In the genomic region with DNA sequence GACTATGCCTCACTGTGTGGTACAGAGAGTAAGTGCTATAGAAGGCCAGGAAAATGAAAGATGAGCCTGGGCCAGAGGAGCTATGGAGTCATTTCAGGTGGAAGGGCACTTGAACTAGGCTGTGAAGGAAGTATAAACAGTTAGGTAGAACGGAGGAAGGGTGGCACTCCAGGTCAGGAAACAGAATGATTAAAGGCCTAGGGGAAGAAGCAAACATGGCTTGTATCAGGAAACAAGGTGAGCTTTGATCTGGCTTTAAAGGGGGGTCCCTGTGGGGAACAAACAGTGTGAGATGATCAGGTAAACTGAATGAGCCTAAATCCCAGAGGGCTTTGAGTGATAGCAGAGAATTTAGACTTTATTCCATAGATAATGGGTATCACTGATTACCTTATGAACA, we compare ENCODE assay signal across 1 cellular context.
TF ChIP-seq lines count a peak whose summit lies in the region.

No MANE protein-coding gene starts in this region.

TF ChIP-seq in HepG2, 621 proteins besides CTCF, POLR2A, EP300 and RAD21 (continued from another document and continues in another):
- TF ChIP-seq HNF4A (CRISPR knock-in tag; IDR thresholded peaks at IDR 0.05) (peak; percentile 56; the same call in 1 of the 2 replicates), ZNF121 (CRISPR knock-in tag; IDR thresholded peaks at IDR 0.05) (0 out of 2 replicates have a peak, but pooled peaks have one; percentile 12), IRF2 (CRISPR knock-in tag; IDR thresholded peaks at IDR 0.05) (0 out of 2 replicates have a peak, but pooled peaks have one; percentile 25), ZNF569 (CRISPR knock-in tag; IDR thresholded peaks at IDR 0.05; ENCODE audit: borderline replicate concordance) (no peak), NBN (conservative IDR thresholded peaks at IDR 0.05) (no peak), ZNF30 (CRISPR knock-in tag; IDR thresholded peaks at IDR 0.05) (no peak), ZNF367 (CRISPR knock-in tag; IDR thresholded peaks at IDR 0.05; ENCODE audit: borderline replicate concordance) (no peak), ZNF710 (CRISPR knock-in tag; IDR thresholded peaks at IDR 0.05; ENCODE audit: borderline replicate concordance) (peak; percentile 23; the same call in 1 of the 2 replicates), JDP2 (CRISPR knock-in tag; IDR thresholded peaks at IDR 0.05; ENCODE audit: borderline replicate concordance) (no peak), ZNF784 (CRISPR knock-in tag; IDR thresholded peaks at IDR 0.05; ENCODE audit: borderline replicate concordance) (no peak), EEA1 (CRISPR knock-in tag; IDR thresholded peaks at IDR 0.05; ENCODE audit: borderline replicate concordance) (no peak), TEAD3 (CRISPR knock-in tag; optimal IDR thresholded peaks at IDR 0.05; ENCODE audit: borderline replicate concordance) (no peak), ZNF746 (CRISPR knock-in tag; IDR thresholded peaks at IDR 0.05) (no peak), ARNT2 (CRISPR knock-in tag; IDR thresholded peaks at IDR 0.05; ENCODE audit: low read depth) (no peak), HOXA3 (CRISPR knock-in tag; IDR thresholded peaks at IDR 0.05) (no peak; the same call in 1 of the 2 replicates), SETDB1 (CRISPR knock-in tag; IDR thresholded peaks at IDR 0.05; ENCODE audit: borderline replicate concordance) (no peak), ZNF605 (CRISPR knock-in tag; IDR thresholded peaks at IDR 0.05) (0 out of 2 replicates have a peak, but pooled peaks have one; percentile 42), SP2 (CRISPR knock-in tag; IDR thresholded peaks at IDR 0.05) (no peak), SAP130 (CRISPR knock-in tag; IDR thresholded peaks at IDR 0.05; ENCODE audit: low read depth) (0 out of 2 replicates have a peak, but pooled peaks have one; percentile 31), FOXP1 (IDR thresholded peaks at IDR 0.05) (no peak), FOXP1 (CRISPR knock-in tag; IDR thresholded peaks at IDR 0.05) (peak; percentile 24; the same call in 1 of the 2 replicates), ZNF253 (CRISPR knock-in tag; IDR thresholded peaks at IDR 0.05; ENCODE audit: borderline replicate concordance) (no peak), ZNF775 (CRISPR knock-in tag; IDR thresholded peaks at IDR 0.05; ENCODE audit: borderline replicate concordance) (no peak), SMARCC2 (IDR thresholded peaks at IDR 0.05) (no peak), PHF21A (CRISPR knock-in tag; IDR thresholded peaks at IDR 0.05) (0 out of 2 replicates have a peak, but pooled peaks have one; percentile 29), MAZ (IDR thresholded peaks at IDR 0.05; ENCODE audit: borderline replicate concordance, low read depth, low read length) (no peak), MAZ (CRISPR knock-in tag; IDR thresholded peaks at IDR 0.05; ENCODE audit: low read depth) (no peak), ELF3 (CRISPR knock-in tag; IDR thresholded peaks at IDR 0.05) (peak; percentile 73; the same call in 1 of the 2 replicates), NRL (CRISPR knock-in tag; IDR thresholded peaks at IDR 0.05; ENCODE audit: borderline replicate concordance) (no peak), ZFP82 (CRISPR knock-in tag; IDR thresholded peaks at IDR 0.05; ENCODE audit: borderline replicate concordance) (no peak), MIXL1 (CRISPR knock-in tag; IDR thresholded peaks at IDR 0.05) (peak; percentile 57; the same call in 1 of the 2 replicates), ELF1 (CRISPR knock-in tag; IDR thresholded peaks at IDR 0.05) (no peak), ZNF331 (CRISPR knock-in tag; IDR thresholded peaks at IDR 0.05) (no peak), ZNF225 (CRISPR knock-in tag; IDR thresholded peaks at IDR 0.05) (no peak), MBD4 (IDR thresholded peaks at IDR 0.05; ENCODE audit: borderline replicate concordance, low read length) (no peak), MED1 (CRISPR knock-in tag; IDR thresholded peaks at IDR 0.05) (peak; percentile 44; the same call in 1 of the 2 replicates), ZBTB7B (CRISPR knock-in tag; IDR thresholded peaks at IDR 0.05) (0 out of 2 replicates have a peak, but pooled peaks have one; percentile 35), ZNF468 (CRISPR knock-in tag; IDR thresholded peaks at IDR 0.05) (no peak), ISL2 (CRISPR knock-in tag; IDR thresholded peaks at IDR 0.05) (peak; percentile 62; the same call in 1 of the 2 replicates), GATAD2A (CRISPR knock-in tag; IDR thresholded peaks at IDR 0.05) (peak; percentile 26; the same call in 1 of the 2 replicates), TAF15 (IDR thresholded peaks at IDR 0.05; ENCODE audit: low read depth, low read length, poor library complexity, severe bottlenecking) (no peak), ZNF230 (CRISPR knock-in tag; IDR thresholded peaks at IDR 0.05) (no peak), ZIK1 (CRISPR knock-in tag; IDR thresholded peaks at IDR 0.05; ENCODE audit: borderline replicate concordance, low read depth) (no peak), TBX3 (IDR thresholded peaks at IDR 0.05; ENCODE audit: borderline replicate concordance) (no peak), RARA (CRISPR knock-in tag; IDR thresholded peaks at IDR 0.05) (0 out of 2 replicates have a peak, but pooled peaks have one; percentile 27), U2AF2 (IDR thresholded peaks at IDR 0.05; ENCODE audit: low read depth, low read length) (no peak), EZH2 (conservative IDR thresholded peaks at IDR 0.05; ENCODE audit: low read depth, low read length) (no peak), FOXO4 (CRISPR knock-in tag; conservative IDR thresholded peaks at IDR 0.05) (no peak), ARNT (IDR thresholded peaks at IDR 0.05) (no peak), ZNF484 (CRISPR knock-in tag; IDR thresholded peaks at IDR 0.05; ENCODE audit: borderline replicate concordance, low read depth) (no peak)
- TF ChIP-seq, protein P1, sequence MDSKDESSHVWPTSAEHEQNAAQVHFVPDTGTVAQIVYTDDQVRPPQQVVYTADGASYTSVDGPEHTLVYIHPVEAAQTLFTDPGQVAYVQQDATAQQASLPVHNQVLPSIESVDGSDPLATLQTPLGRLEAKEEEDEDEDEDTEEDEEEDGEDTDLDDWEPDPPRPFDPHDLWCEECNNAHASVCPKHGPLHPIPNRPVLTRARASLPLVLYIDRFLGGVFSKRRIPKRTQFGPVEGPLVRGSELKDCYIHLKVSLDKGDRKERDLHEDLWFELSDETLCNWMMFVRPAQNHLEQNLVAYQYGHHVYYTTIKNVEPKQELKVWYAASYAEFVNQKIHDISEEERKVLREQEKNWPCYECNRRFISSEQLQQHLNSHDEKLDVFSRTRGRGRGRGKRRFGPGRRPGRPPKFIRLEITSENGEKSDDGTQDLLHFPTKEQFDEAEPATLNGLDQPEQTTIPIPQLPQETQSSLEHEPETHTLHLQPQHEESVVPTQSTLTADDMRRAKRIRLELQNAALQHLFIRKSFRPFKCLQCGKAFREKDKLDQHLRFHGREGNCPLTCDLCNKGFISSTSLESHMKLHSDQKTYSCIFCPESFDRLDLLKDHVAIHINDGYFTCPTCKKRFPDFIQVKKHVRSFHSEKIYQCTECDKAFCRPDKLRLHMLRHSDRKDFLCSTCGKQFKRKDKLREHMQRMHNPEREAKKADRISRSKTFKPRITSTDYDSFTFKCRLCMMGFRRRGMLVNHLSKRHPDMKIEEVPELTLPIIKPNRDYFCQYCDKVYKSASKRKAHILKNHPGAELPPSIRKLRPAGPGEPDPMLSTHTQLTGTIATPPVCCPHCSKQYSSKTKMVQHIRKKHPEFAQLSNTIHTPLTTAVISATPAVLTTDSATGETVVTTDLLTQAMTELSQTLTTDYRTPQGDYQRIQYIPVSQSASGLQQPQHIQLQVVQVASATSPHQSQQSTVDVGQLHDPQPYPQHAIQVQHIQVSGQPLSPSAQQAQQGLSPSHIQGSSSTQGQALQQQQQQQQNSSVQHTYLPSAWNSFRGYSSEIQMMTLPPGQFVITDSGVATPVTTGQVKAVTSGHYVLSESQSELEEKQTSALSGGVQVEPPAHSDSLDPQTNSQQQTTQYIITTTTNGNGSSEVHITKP (CRISPR knock-in tag; IDR thresholded peaks at IDR 0.05; ENCODE audit: low read depth) = no peak
- TF ChIP-seq, protein P2, sequence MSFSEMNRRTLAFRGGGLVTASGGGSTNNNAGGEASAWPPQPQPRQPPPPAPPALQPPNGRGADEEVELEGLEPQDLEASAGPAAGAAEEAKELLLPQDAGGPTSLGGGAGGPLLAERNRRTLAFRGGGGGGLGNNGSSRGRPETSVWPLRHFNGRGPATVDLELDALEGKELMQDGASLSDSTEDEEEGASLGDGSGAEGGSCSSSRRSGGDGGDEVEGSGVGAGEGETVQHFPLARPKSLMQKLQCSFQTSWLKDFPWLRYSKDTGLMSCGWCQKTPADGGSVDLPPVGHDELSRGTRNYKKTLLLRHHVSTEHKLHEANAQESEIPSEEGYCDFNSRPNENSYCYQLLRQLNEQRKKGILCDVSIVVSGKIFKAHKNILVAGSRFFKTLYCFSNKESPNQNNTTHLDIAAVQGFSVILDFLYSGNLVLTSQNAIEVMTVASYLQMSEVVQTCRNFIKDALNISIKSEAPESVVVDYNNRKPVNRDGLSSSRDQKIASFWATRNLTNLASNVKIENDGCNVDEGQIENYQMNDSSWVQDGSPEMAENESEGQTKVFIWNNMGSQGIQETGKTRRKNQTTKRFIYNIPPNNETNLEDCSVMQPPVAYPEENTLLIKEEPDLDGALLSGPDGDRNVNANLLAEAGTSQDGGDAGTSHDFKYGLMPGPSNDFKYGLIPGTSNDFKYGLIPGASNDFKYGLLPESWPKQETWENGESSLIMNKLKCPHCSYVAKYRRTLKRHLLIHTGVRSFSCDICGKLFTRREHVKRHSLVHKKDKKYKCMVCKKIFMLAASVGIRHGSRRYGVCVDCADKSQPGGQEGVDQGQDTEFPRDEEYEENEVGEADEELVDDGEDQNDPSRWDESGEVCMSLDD (CRISPR knock-in tag; IDR thresholded peaks at IDR 0.05; ENCODE audit: borderline replicate concordance) = no peak
- TF ChIP-seq, protein P3, sequence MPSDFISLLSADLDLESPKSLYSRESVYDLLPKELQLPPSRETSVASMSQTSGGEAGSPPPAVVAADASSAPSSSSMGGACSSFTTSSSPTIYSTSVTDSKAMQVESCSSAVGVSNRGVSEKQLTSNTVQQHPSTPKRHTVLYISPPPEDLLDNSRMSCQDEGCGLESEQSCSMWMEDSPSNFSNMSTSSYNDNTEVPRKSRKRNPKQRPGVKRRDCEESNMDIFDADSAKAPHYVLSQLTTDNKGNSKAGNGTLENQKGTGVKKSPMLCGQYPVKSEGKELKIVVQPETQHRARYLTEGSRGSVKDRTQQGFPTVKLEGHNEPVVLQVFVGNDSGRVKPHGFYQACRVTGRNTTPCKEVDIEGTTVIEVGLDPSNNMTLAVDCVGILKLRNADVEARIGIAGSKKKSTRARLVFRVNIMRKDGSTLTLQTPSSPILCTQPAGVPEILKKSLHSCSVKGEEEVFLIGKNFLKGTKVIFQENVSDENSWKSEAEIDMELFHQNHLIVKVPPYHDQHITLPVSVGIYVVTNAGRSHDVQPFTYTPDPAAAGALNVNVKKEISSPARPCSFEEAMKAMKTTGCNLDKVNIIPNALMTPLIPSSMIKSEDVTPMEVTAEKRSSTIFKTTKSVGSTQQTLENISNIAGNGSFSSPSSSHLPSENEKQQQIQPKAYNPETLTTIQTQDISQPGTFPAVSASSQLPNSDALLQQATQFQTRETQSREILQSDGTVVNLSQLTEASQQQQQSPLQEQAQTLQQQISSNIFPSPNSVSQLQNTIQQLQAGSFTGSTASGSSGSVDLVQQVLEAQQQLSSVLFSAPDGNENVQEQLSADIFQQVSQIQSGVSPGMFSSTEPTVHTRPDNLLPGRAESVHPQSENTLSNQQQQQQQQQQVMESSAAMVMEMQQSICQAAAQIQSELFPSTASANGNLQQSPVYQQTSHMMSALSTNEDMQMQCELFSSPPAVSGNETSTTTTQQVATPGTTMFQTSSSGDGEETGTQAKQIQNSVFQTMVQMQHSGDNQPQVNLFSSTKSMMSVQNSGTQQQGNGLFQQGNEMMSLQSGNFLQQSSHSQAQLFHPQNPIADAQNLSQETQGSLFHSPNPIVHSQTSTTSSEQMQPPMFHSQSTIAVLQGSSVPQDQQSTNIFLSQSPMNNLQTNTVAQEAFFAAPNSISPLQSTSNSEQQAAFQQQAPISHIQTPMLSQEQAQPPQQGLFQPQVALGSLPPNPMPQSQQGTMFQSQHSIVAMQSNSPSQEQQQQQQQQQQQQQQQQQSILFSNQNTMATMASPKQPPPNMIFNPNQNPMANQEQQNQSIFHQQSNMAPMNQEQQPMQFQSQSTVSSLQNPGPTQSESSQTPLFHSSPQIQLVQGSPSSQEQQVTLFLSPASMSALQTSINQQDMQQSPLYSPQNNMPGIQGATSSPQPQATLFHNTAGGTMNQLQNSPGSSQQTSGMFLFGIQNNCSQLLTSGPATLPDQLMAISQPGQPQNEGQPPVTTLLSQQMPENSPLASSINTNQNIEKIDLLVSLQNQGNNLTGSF (CRISPR knock-in tag; IDR thresholded peaks at IDR 0.05) = no peak
- TF ChIP-seq, protein P4, sequence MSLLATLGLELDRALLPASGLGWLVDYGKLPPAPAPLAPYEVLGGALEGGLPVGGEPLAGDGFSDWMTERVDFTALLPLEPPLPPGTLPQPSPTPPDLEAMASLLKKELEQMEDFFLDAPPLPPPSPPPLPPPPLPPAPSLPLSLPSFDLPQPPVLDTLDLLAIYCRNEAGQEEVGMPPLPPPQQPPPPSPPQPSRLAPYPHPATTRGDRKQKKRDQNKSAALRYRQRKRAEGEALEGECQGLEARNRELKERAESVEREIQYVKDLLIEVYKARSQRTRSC (CRISPR knock-in tag; IDR thresholded peaks at IDR 0.05; ENCODE audit: low read depth) = no peak
